Comparison of ENCODE assay signal across 8 cellular contexts in genomic region chr7:44980393-44981034, GRCh38. TPM values are rescaled to one million over a fixed set of nuclear protein-coding genes. Genes with fewer than 3 reads are reported as not detected.
DNase-seq lines count a peak whose midpoint lies in the region; ATAC-seq, FAIRE-seq and TF ChIP-seq lines count a peak whose summit lies in the region.

No MANE protein-coding gene starts in this region.

- H3K4me3 ChIP-seq in OCI-LY7 (ENCODE audit: low read depth, low read length, poor library complexity, severe bottlenecking), result peak overlapping the region; percentile 67
- H3K4me3 ChIP-seq in naive thymus-derived CD4-positive, alpha-beta T cell (ENCODE audit: low read length), result peak overlapping the region; percentile 78

- peak overlapping the region; percentile 84 for H3K27ac ChIP-seq in OCI-LY7 (ENCODE audit: low read depth, low read length, poor library complexity, severe bottlenecking)
- H3K27ac ChIP-seq in naive thymus-derived CD4-positive, alpha-beta T cell (ENCODE audit: low read depth, low read length), result peak overlapping the region; percentile 83

- no TSS peak for BruUV-seq in OCI-LY7 (replicated peaks; lab: Mats Ljungman, UMichigan)

- no peak for TF ChIP-seq POLR2A in H54 (IDR thresholded peaks at IDR 0.05; ENCODE audit: low read depth, low read length)

- peaks cover 86% of the 10 kb centered on the region for H3K4me1 ChIP-seq in OCI-LY7 (ENCODE audit: insufficient read depth, low read length, poor library complexity, severe bottlenecking)
- peaks cover 60 to 63% of the 10 kb centered on the region in 2 donors for H3K4me1 ChIP-seq in naive thymus-derived CD4-positive, alpha-beta T cell (ENCODE audit: control insufficient read depth in 2 of 2, insufficient read depth in 2 of 2, low read length in 2 of 2)

- H3K9me2 ChIP-seq in OCI-LY7 (ENCODE audit: insufficient read depth, low read length), result no peaks in the 10 kb centered on the region

- no peak overlapping the region for H2AFZ ChIP-seq in OCI-LY7 (ENCODE audit: low read length)

- H3K36me3 ChIP-seq in OCI-LY7 (ENCODE audit: insufficient read depth, low read length), result peaks cover 82% of the 10 kb centered on the region
- peaks cover 18 to 45% (median 24%) of the 10 kb centered on the region in 3 experiments for H3K36me3 ChIP-seq in naive thymus-derived CD4-positive, alpha-beta T cell (ENCODE audit: control insufficient read depth in 2 of 3, insufficient read depth in 3 of 3, low read length in 3 of 3)

- H3K9me3 Mint-ChIP-seq in naive thymus-derived CD4-positive, alpha-beta T cell, result no peaks in the 10 kb centered on the region

- peak overlapping the region; percentile 39 to 100 (median 70) for H3K4me3 Mint-ChIP-seq in naive thymus-derived CD4-positive, alpha-beta T cell

- POLR2A ChIA-PET in OCI-LY7 (lab: Charles Lee), result interaction anchor here (0.9 to 15.1 kb wide), 5 partner anchors 9 to 77 kb away, joined by 3 to 206 read pairs (median 3); partner anchors contain the start of gene CCM2
- POLR2A ChIA-PET in naive thymus-derived CD4-positive, alpha-beta T cell (lab: Charles Lee), result interaction anchor here (0.7 to 19.9 kb wide), 8 partner anchors 9 to 131 kb away, joined by 3 to 309 read pairs (median 4); partner anchors contain the start of genes CCM2 and TBRG4

- no peak for TF ChIP-seq CTCF in OCI-LY7 (conservative IDR thresholded peaks at IDR 0.05; ENCODE audit: low read length)

- peak; percentile 91 for FAIRE-seq in GM18507 (lab: Jason Lieb, UNC)
- no peak for FAIRE-seq in H54 (lab: Jason Lieb, UNC)

- no peaks in the 10 kb centered on the region for H3K9me3 ChIP-seq in OCI-LY7 (ENCODE audit: low read length)
- no peaks in the 10 kb centered on the region for H3K9me3 ChIP-seq in naive thymus-derived CD4-positive, alpha-beta T cell (ENCODE audit: control insufficient read depth in 2 of 3, low read length in 3 of 3)

- intact Hi-C loops in OCI-LY7 (cut with micrococcal nuclease; ENCODE audit: unreplicated experiment), result no loop called here
- intact Hi-C loops in naive thymus-derived CD4-positive, alpha-beta T cell (cut with micrococcal nuclease), result no loop called here

- H3K36me3 Mint-ChIP-seq in naive thymus-derived CD4-positive, alpha-beta T cell, result peaks cover 8 to 70% (median 31%) of the 10 kb centered on the region in 5 donors

- no peaks in the 10 kb centered on the region for H3K27me3 ChIP-seq in naive thymus-derived CD4-positive, alpha-beta T cell (ENCODE audit: control insufficient read depth in 2 of 2, insufficient read depth in 2 of 2, low read length in 2 of 2)

- peak overlapping the region; percentile 94 for H3K4me2 ChIP-seq in OCI-LY7 (ENCODE audit: low read length)

- H3K4me1 Mint-ChIP-seq in naive thymus-derived CD4-positive, alpha-beta T cell, result peaks cover 54 to 96% (median 68%) of the 10 kb centered on the region in 7 donors

- H3K27me3 Mint-ChIP-seq in naive thymus-derived CD4-positive, alpha-beta T cell, result no peaks in the 10 kb centered on the region

- H4K20me1 ChIP-seq in OCI-LY7 (ENCODE audit: insufficient read depth, low read length), result peaks cover 24% of the 10 kb centered on the region; the same call in 1 of the 2 replicates

- DNase-seq in GM18507 (ENCODE audit: extremely low spot score, insufficient read length, low read depth), result no peak
- DNase-seq in OCI-LY7 (ENCODE audit: low spot score), result peak; percentile 72
- peak; percentile 64 for DNase-seq in activated naive CD8-positive, alpha-beta T cell treated with anti-CD3 and anti-CD28 coated beads, Interleukin-2, amount 50 U/mL, for 16 hours (ENCODE audit: low read depth, low spot score)
- peak in 2 of 9 donors; percentile 63 to 69 for DNase-seq in naive thymus-derived CD4-positive, alpha-beta T cell
- DNase-seq in NCI-H345 treated with DMSO at 0.1 percent for 48 hours (lab: John Stamatoyannopoulos, UW; ENCODE audit: unreplicated experiment), result no peak
- no peak for DNase-seq in G401 (ENCODE audit: low spot score)
- no peak for DNase-seq in H54 (ENCODE audit: insufficient read length, low spot score)

- CTCF ChIA-PET in OCI-LY7 (lab: Charles Lee; ENCODE audit: unreplicated experiment), result interaction anchor here (0.9 to 1.4 kb wide), 3 partner anchors 16 to 21 kb away, joined by 3 to 4 read pairs (median 3); no protein-coding TSS in a partner anchor
- CTCF ChIA-PET in naive thymus-derived CD4-positive, alpha-beta T cell (lab: Charles Lee), result interaction anchor here (1.6 kb wide), 1 partner anchor 47 kb away, joined by 4 read pairs; no protein-coding TSS in a partner anchor

- peaks cover 44% of the 10 kb centered on the region for H3K79me2 ChIP-seq in OCI-LY7 (ENCODE audit: insufficient read depth, low read depth, low read length)

- ATAC-seq in HG02678 (IDR thresholded peaks at IDR 0.05; ENCODE audit: unreplicated experiment), result peak; percentile 37
- peak; percentile 38 for ATAC-seq in naive thymus-derived CD4-positive, alpha-beta T cell

- H3K27ac Mint-ChIP-seq in naive thymus-derived CD4-positive, alpha-beta T cell, result peak overlapping the region; percentile 85 to 99 (median 96)

- in situ Hi-C loops in G401 (cut with HindIII; ENCODE audit: low sequenced_read_pairs), result no loop called here

RNA-seq across cellular contexts. Expression of gene MYO1G, which starts 1.7 kb away (rescaled TPM):
- 23.6 and 27.4 TPM in 2 replicates for total RNA-seq in OCI-LY7 (2014; rRNA removed; shearing (Covaris generic))
- 74.7 and 87.3 TPM in 2 replicates for total RNA-seq in OCI-LY7 (2022)
- 100 to 1,000 TPM in 3 of 5 experiments, 10 to 100 TPM in 2; 29.2 to 385 (median 107) TPM for total RNA-seq in naive thymus-derived CD4-positive, alpha-beta T cell
- polyA plus RNA-seq in naive thymus-derived CD4-positive, alpha-beta T cell, result 10 to 100 TPM; 51.1 to 76.0 TPM
- total RNA-seq in G401 (2014; rRNA removed; shearing (Covaris generic)), result 0.37 and 0.98 TPM in 2 replicates

RNA-seq across cellular contexts. Expression of gene CCM2, which starts 19.5 kb away (rescaled TPM):
- 55.3 and 58.9 TPM in 2 replicates for total RNA-seq in OCI-LY7 (2014; rRNA removed; shearing (Covaris generic))
- 84.0 and 89.1 TPM in 2 replicates for total RNA-seq in OCI-LY7 (2022)
- 100 to 1,000 TPM in 3 of 5 experiments, 10 to 100 TPM in 2; 80.4 to 200 (median 119) TPM for total RNA-seq in naive thymus-derived CD4-positive, alpha-beta T cell
- 100 to 1,000 TPM in 1 of 2 donors, 10 to 100 TPM in 1; 75.9 to 123 TPM for polyA plus RNA-seq in naive thymus-derived CD4-positive, alpha-beta T cell
- total RNA-seq in G401 (2014; rRNA removed; shearing (Covaris generic)), result 30.2 and 34.2 TPM in 2 replicates

Comparison
In these comparisons a context has a peak if more than half of its experiments do, and no peak if none do; other contexts are left out.
1. DNase-seq: peak in OCI-LY7 (single experiment) and activated naive CD8-positive, alpha-beta T cell treated with anti-CD3 and anti-CD28 coated beads, Interleukin-2, amount 50 U/mL, for 16 hours (single experiment); none in GM18507 (single experiment), NCI-H345 treated with DMSO at 0.1 percent for 48 hours (single experiment), G401 (single experiment) and H54 (single experiment).
2. RNA of gene MYO1G, which starts 1.7 kb away (total RNA-seq): 29.2 to 385 TPM in naive thymus-derived CD4-positive, alpha-beta T cell and 23.6 to 87.3 TPM in OCI-LY7; 0.37 to 0.98 TPM in G401; every median in the first group is over 10 times any median in the second.